In the genomic region with DNA sequence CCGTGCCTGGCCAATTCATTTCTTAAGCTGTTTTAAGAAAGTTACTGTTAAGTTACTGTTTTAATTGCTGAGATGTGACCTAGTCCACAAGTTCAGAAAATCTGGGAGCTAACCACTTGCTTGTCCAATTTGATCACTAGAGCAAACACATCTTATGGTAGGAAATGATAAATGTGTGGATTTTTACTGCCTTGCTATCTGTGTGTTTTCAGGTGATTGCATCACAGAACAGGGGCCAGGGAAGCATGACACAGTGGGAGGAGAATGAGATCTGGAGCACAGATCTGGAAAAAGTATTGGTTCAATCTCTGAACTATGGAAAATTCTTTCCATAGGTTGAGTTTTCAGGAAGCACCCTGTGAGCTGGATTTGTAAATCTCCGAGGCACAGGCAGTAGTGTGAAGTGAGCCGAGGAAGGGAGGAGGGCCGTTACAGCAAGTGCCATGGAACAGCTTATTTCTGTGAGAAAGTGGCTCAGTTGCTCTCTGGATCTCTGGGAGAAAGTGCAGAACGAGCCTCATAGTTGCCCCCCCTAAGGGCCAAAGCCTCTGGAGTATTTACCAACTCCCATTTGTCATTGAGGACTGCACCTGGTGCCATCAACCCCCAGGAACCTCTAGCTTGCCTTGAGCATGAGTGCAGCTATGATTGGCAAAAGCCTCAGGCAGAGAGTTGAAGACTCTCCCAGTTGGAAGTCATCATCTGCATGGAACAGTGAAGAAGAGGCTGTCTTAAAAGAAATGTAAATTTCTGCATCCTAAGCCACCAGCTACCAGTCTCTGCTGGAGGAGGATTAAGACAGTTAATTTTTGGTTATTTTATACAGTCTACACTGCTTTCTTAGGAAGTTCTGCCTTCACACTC, we compare ENCODE assay signal across 29 cellular contexts.
A peak's percentile ranks its signal among the peaks of the same experiment; 100 is the strongest.
DNase-seq lines count a peak whose midpoint lies in the region; ATAC-seq and TF ChIP-seq lines count a peak whose summit lies in the region.
"Had no signal": no experiment of that assay in that cellular context is flagged by ENCODE, and none has a peak within 500 bp of the region (broad histone marks: within the 10 kb centered on the region; RNA-seq: fewer than 3 reads in every experiment).

No MANE protein-coding gene starts in this region.

- peaks cover 10% of the 10 kb centered on the region for H3K4me1 Mint-ChIP-seq in chondrocyte (ENCODE audit: low read depth)
- H3K4me1 Mint-ChIP-seq: CD4-positive, alpha-beta memory T cell; naive thymus-derived CD4-positive, alpha-beta T cell had no signal

- peak overlapping the region; percentile 38 for H3K27ac Mint-ChIP-seq in chondrocyte (ENCODE audit: unreplicated experiment)
- H3K27ac Mint-ChIP-seq: activated T-cell treated with anti-CD3 and anti-CD28 coated beads, Interleukin-2, amount 50 U/mL, for 72 hours; CD4-positive, alpha-beta memory T cell; mesothelial cell of epicardium; naive thymus-derived CD4-positive, alpha-beta T cell had no signal

- no peaks in the 10 kb centered on the region for H3K9me3 Mint-ChIP-seq in chondrocyte (ENCODE audit: low read depth)
- H3K9me3 Mint-ChIP-seq: activated T-cell treated with anti-CD3 and anti-CD28 coated beads, Interleukin-2, amount 50 U/mL, for 72 hours; CD4-positive, alpha-beta memory T cell; mesothelial cell of epicardium had no signal

- no peak for ATAC-seq in GM18858 (IDR thresholded peaks at IDR 0.05; ENCODE audit: unreplicated experiment)
- no peak for ATAC-seq in GM21825 (IDR thresholded peaks at IDR 0.05; ENCODE audit: unreplicated experiment)
- ATAC-seq in GM21529 (IDR thresholded peaks at IDR 0.05; ENCODE audit: unreplicated experiment) = no peak
- ATAC-seq in HG03025 (IDR thresholded peaks at IDR 0.05; ENCODE audit: low FRiP score, unreplicated experiment) = no peak
- ATAC-seq: activated T-cell treated with anti-CD3 and anti-CD28 coated beads, Interleukin-2, amount 50 U/mL, for 72 hours; body of pancreas; naive thymus-derived CD4-positive, alpha-beta T cell; Panc1; stimulated activated naive CD8-positive, alpha-beta T cell treated with anti-CD3 and anti-CD28 coated beads, Interleukin-15, Interleukin-2, amounts not matched to agents 100 U/mL and 50 U/mL, for 24 hours had no signal

- TF ChIP-seq CTCF in chondrocyte (IDR thresholded peaks at IDR 0.05) = no peak

- H3K27me3 Mint-ChIP-seq in chondrocyte (ENCODE audit: low read depth) = no peaks in the 10 kb centered on the region

- DNase-seq in NCI-H345 (lab: John Stamatoyannopoulos, UW) = peak; percentile 10
- no peak for DNase-seq in NCI-H345 treated with DMSO at 0.1 percent for 48 hours (lab: John Stamatoyannopoulos, UW; ENCODE audit: unreplicated experiment)
- no peak for DNase-seq in chondrocyte (ENCODE audit: low spot score)
- DNase-seq in left kidney (ENCODE audit: low read depth, low spot score) = peak; percentile 32
- DNase-seq: activated CD4-positive, alpha-beta T cell treated with anti-CD3 and anti-CD28 coated beads, Interleukin-2, amount 50 U/mL, for 4 hours; activated CD4-positive, CD25-positive, alpha-beta regulatory T cell; activated naive CD4-positive, alpha-beta T cell treated with Interleukin-2 at 50 U/mL for 16 hours; activated T-cell treated with anti-CD3 and anti-CD28 coated beads, Interleukin-2, amount 50 U/mL, for 72 hours; adrenal gland; body of pancreas; CD4-positive, alpha-beta memory T cell; DMS 273 treated with DMSO at 0.1 percent for 48 hours; effector memory CD4-positive, alpha-beta T cell; erythroblast; HCEC 1CT; Karpas-422; left ventricle myocardium inferior; naive thymus-derived CD4-positive, alpha-beta T cell; NCI-H1694; NCI-H524 treated with DMSO at 0.1 percent for 48 hours; occipital lobe; SHP77 treated with DMSO at 0.1 percent for 48 hours; stimulated activated naive CD8-positive, alpha-beta T cell treated with anti-CD3 and anti-CD28 coated beads, Interleukin-15, Interleukin-2, amounts not matched to agents 100 U/mL and 50 U/mL, for 24 hours had no signal

- no peaks in the 10 kb centered on the region for H3K36me3 Mint-ChIP-seq in chondrocyte (ENCODE audit: low read depth)
- H3K36me3 Mint-ChIP-seq: CD4-positive, alpha-beta memory T cell; mesothelial cell of epicardium; naive thymus-derived CD4-positive, alpha-beta T cell had no signal

- H3K4me3 Mint-ChIP-seq in chondrocyte (ENCODE audit: unreplicated experiment) = no peak overlapping the region
- H3K4me3 Mint-ChIP-seq: activated T-cell treated with anti-CD3 and anti-CD28 coated beads, Interleukin-2, amount 50 U/mL, for 72 hours; CD4-positive, alpha-beta memory T cell; mesothelial cell of epicardium; naive thymus-derived CD4-positive, alpha-beta T cell had no signal

Comparison
In these comparisons a context has a peak if more than half of its experiments do, and no peak if none do; other contexts are left out.
1. DNase-seq: peak in NCI-H345 (single experiment) and left kidney (single experiment); none in NCI-H345 treated with DMSO at 0.1 percent for 48 hours (single experiment) and chondrocyte (single experiment).